Comparison of ENCODE assay signal across 21 cellular contexts in genomic region chr11:3158131-3158591, GRCh38. TPM values are rescaled to one million over a fixed set of nuclear protein-coding genes. Genes with fewer than 3 reads are reported as not detected.
DNase-seq lines count a peak whose midpoint lies in the region; ATAC-seq and TF ChIP-seq lines count a peak whose summit lies in the region.
"Had no signal": no experiment of that assay in that cellular context is flagged by ENCODE, and none has a peak within 500 bp of the region (broad histone marks: within the 10 kb centered on the region; RNA-seq: fewer than 3 reads in every experiment).

No MANE protein-coding gene starts in this region.

- H3K27me3 ChIP-seq in left ventricle myocardium inferior (ENCODE audit: low read depth) (no peaks in the 10 kb centered on the region), ovary (no peaks in the 10 kb centered on the region), MG63 (no peaks in the 10 kb centered on the region)
- H3K27me3 ChIP-seq: heart right ventricle, SJSA1 had no signal

- TF ChIP-seq CTCF in left ventricle myocardium inferior (IDR thresholded peaks at IDR 0.05; ENCODE audit: borderline replicate concordance) = no peak
- TF ChIP-seq CTCF in ovary (IDR thresholded peaks at IDR 0.05) = no peak

- no peak for TF ChIP-seq POLR2A in ovary (IDR thresholded peaks at IDR 0.05)

- H3K4me3 ChIP-seq in left ventricle myocardium inferior (no peak overlapping the region), ovary (no peak overlapping the region), MG63 (no peak overlapping the region)
- H3K4me3 ChIP-seq: A549, heart right ventricle, SJSA1 had no signal

- H3K4me1 ChIP-seq in left ventricle myocardium inferior (peaks cover 97% of the 10 kb centered on the region), ovary (ENCODE audit: insufficient read depth) (peaks cover 26% of the 10 kb centered on the region)

- WGBS in ovary, 3 donors = 88 to 96% (median 90%) methylated on average over 18 of the region's 18 CpGs

- peak overlapping the region; percentile 93 for H3K27ac ChIP-seq in left ventricle myocardium inferior (replicated peaks)
- H3K27ac ChIP-seq in ovary = no peak overlapping the region
- H3K27ac ChIP-seq: A549, SJSA1 had no signal

- intact Hi-C loops in Right ventricle myocardium superior (cut with DNase I) = no loop called here
- intact Hi-C loops in cardiac septum (cut with DNase I) = no loop called here
- intact Hi-C loops in left ventricle myocardium inferior (cut with micrococcal nuclease) = loop anchor here (10.0 kb wide), 1 partner anchor 57 kb away; the partner anchor contains the start of gene MRGPRG
- intact Hi-C loops in ovary (cut with DNase I) = no loop called here

- no peak for TF ChIP-seq EP300 in ovary (IDR thresholded peaks at IDR 0.05)

- no peaks in the 10 kb centered on the region for H3K9me3 ChIP-seq in left ventricle myocardium inferior (replicated peaks)
- H3K9me3 ChIP-seq in ovary = no peaks in the 10 kb centered on the region
- no peaks in the 10 kb centered on the region for H3K9me3 ChIP-seq in MG63
- H3K9me3 ChIP-seq: A549, heart right ventricle, SJSA1 had no signal

- DNase-seq in Right ventricle myocardium superior (peak; percentile 26), cardiac septum (ENCODE audit: low spot score) (no peak), left ventricle myocardium inferior (peak; percentile 11), ovary (peak in 3 of 5 donors; percentile 16 to 30 (median 20)), GOT3 (lab: John Stamatoyannopoulos, UW) (no peak), MG63 (no peak), GF-D8 (lab: John Stamatoyannopoulos, UW) (no peak)
- DNase-seq in stimulated activated CD4-positive, alpha-beta T cell treated with anti-CD3 and anti-CD28 coated beads, Interleukin-1b, Interleukin-23, amount 100 ng/mL, for 48 hours = no peak
- DNase-seq: CD4-positive, CD25-positive, alpha-beta regulatory T cell; cerebellar nuclear complex; effector memory CD4-positive, alpha-beta T cell; mammary epithelial cell; naive thymus-derived CD4-positive, alpha-beta T cell; NCI-H1436; NCI-H2171; NCI-H69 had no signal

- ATAC-seq in Right ventricle myocardium superior (ENCODE audit: poor library complexity) = no peak
- ATAC-seq: A549; activated CD4-positive, CD25-positive, alpha-beta regulatory T cell treated with anti-CD3 and anti-CD28 coated beads, Interleukin-2, amount 50 U/mL, for 24 hours; heart right ventricle; PC-3 had no signal

- H3K36me3 ChIP-seq in left ventricle myocardium inferior = no peaks in the 10 kb centered on the region
- H3K36me3 ChIP-seq in ovary = no peaks in the 10 kb centered on the region
- H3K36me3 ChIP-seq in MG63 = no peaks in the 10 kb centered on the region

RNA-seq across cellular contexts. Expression of gene OSBPL5, which starts 6.9 kb away (rescaled TPM):
- total RNA-seq in Right ventricle myocardium superior (15.3 TPM), cardiac septum (16.6 TPM), left ventricle myocardium inferior (11.4 TPM), ovary (10 to 100 TPM; 12.5 to 41.0 (median 34.1) TPM)
- polyA plus RNA-seq in ovary = 10 to 100 TPM in 1 of 2 donors, 1 to 10 TPM in 1; 3.0 to 23.3 TPM
- 9.9 and 11.0 TPM in 2 replicates for total RNA-seq in MG63 (2014; rRNA removed; shearing (Covaris generic); ENCODE audit: low replicate concordance)

Comparison
In these comparisons a context has a peak if more than half of its experiments do, and no peak if none do; other contexts are left out.
1. DNase-seq: peak in Right ventricle myocardium superior (single experiment), left ventricle myocardium inferior (single experiment) and ovary (3 of 5); none in cardiac septum (single experiment), GOT3 (single experiment), MG63 (single experiment), GF-D8 (single experiment) and stimulated activated CD4-positive, alpha-beta T cell treated with anti-CD3 and anti-CD28 coated beads, Interleukin-1b, Interleukin-23, amount 100 ng/mL, for 48 hours (single experiment).